ENCODE assay signal across 1 cellular context in genomic region chrX:79182616-79183015, GRCh38.
TF ChIP-seq lines count a peak whose summit lies in the region.

No MANE protein-coding gene starts in this region.

TF ChIP-seq in HepG2, 621 proteins besides CTCF, POLR2A, EP300 and RAD21:
- TF ChIP-seq ZNF800 (CRISPR knock-in tag; IDR thresholded peaks at IDR 0.05): no peak
- TF ChIP-seq REST (IDR thresholded peaks at IDR 0.05; ENCODE audit: borderline replicate concordance in 1 of 2, low read depth in 1 of 2, low read length in 2 of 2): no peak
- TF ChIP-seq ZFP36L1 (CRISPR knock-in tag; IDR thresholded peaks at IDR 0.05): no peak
- TF ChIP-seq, protein P1, sequence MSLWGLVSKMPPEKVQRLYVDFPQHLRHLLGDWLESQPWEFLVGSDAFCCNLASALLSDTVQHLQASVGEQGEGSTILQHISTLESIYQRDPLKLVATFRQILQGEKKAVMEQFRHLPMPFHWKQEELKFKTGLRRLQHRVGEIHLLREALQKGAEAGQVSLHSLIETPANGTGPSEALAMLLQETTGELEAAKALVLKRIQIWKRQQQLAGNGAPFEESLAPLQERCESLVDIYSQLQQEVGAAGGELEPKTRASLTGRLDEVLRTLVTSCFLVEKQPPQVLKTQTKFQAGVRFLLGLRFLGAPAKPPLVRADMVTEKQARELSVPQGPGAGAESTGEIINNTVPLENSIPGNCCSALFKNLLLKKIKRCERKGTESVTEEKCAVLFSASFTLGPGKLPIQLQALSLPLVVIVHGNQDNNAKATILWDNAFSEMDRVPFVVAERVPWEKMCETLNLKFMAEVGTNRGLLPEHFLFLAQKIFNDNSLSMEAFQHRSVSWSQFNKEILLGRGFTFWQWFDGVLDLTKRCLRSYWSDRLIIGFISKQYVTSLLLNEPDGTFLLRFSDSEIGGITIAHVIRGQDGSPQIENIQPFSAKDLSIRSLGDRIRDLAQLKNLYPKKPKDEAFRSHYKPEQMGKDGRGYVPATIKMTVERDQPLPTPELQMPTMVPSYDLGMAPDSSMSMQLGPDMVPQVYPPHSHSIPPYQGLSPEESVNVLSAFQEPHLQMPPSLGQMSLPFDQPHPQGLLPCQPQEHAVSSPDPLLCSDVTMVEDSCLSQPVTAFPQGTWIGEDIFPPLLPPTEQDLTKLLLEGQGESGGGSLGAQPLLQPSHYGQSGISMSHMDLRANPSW (CRISPR knock-in tag; IDR thresholded peaks at IDR 0.05; ENCODE audit: borderline replicate concordance): no peak
- no peak for TF ChIP-seq E2F1 (CRISPR knock-in tag; IDR thresholded peaks at IDR 0.05)
- no peak for TF ChIP-seq KLF9 (CRISPR knock-in tag; IDR thresholded peaks at IDR 0.05; ENCODE audit: low read depth)
- no peak for TF ChIP-seq PRMT3 (CRISPR knock-in tag; IDR thresholded peaks at IDR 0.05; ENCODE audit: borderline replicate concordance, low read depth)
- TF ChIP-seq, protein P2, sequence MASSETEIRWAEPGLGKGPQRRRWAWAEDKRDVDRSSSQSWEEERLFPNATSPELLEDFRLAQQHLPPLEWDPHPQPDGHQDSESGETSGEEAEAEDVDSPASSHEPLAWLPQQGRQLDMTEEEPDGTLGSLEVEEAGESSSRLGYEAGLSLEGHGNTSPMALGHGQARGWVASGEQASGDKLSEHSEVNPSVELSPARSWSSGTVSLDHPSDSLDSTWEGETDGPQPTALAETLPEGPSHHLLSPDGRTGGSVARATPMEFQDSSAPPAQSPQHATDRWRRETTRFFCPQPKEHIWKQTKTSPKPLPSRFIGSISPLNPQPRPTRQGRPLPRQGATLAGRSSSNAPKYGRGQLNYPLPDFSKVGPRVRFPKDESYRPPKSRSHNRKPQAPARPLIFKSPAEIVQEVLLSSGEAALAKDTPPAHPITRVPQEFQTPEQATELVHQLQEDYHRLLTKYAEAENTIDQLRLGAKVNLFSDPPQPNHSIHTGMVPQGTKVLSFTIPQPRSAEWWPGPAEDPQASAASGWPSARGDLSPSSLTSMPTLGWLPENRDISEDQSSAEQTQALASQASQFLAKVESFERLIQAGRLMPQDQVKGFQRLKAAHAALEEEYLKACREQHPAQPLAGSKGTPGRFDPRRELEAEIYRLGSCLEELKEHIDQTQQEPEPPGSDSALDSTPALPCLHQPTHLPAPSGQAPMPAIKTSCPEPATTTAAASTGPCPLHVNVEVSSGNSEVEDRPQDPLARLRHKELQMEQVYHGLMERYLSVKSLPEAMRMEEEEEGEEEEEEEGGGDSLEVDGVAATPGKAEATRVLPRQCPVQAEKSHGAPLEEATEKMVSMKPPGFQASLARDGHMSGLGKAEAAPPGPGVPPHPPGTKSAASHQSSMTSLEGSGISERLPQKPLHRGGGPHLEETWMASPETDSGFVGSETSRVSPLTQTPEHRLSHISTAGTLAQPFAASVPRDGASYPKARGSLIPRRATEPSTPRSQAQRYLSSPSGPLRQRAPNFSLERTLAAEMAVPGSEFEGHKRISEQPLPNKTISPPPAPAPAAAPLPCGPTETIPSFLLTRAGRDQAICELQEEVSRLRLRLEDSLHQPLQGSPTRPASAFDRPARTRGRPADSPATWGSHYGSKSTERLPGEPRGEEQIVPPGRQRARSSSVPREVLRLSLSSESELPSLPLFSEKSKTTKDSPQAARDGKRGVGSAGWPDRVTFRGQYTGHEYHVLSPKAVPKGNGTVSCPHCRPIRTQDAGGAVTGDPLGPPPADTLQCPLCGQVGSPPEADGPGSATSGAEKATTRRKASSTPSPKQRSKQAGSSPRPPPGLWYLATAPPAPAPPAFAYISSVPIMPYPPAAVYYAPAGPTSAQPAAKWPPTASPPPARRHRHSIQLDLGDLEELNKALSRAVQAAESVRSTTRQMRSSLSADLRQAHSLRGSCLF (CRISPR knock-in tag; IDR thresholded peaks at IDR 0.05; ENCODE audit: borderline replicate concordance): no peak
- TF ChIP-seq, protein P3, sequence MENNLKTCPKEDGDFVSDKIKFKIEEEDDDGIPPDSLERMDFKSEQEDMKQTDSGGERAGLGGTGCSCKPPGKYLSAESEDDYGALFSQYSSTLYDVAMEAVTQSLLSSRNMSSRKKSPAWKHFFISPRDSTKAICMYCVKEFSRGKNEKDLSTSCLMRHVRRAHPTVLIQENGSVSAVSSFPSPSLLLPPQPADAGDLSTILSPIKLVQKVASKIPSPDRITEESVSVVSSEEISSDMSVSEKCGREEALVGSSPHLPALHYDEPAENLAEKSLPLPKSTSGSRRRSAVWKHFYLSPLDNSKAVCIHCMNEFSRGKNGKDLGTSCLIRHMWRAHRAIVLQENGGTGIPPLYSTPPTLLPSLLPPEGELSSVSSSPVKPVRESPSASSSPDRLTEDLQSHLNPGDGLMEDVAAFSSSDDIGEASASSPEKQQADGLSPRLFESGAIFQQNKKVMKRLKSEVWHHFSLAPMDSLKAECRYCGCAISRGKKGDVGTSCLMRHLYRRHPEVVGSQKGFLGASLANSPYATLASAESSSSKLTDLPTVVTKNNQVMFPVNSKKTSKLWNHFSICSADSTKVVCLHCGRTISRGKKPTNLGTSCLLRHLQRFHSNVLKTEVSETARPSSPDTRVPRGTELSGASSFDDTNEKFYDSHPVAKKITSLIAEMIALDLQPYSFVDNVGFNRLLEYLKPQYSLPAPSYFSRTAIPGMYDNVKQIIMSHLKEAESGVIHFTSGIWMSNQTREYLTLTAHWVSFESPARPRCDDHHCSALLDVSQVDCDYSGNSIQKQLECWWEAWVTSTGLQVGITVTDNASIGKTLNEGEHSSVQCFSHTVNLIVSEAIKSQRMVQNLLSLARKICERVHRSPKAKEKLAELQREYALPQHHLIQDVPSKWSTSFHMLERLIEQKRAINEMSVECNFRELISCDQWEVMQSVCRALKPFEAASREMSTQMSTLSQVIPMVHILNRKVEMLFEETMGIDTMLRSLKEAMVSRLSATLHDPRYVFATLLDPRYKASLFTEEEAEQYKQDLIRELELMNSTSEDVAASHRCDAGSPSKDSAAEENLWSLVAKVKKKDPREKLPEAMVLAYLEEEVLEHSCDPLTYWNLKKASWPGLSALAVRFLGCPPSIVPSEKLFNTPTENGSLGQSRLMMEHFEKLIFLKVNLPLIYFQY (CRISPR knock-in tag; IDR thresholded peaks at IDR 0.05; ENCODE audit: borderline replicate concordance): no peak
- no peak for TF ChIP-seq RBFOX2 (IDR thresholded peaks at IDR 0.05; ENCODE audit: low read depth, low read length)
- no peak for TF ChIP-seq BRD4 (CRISPR knock-in tag; IDR thresholded peaks at IDR 0.05)
- no peak for TF ChIP-seq USF2 (IDR thresholded peaks at IDR 0.05; ENCODE audit: low read depth, low read length)
- TF ChIP-seq USF2 (CRISPR knock-in tag; IDR thresholded peaks at IDR 0.05; ENCODE audit: borderline replicate concordance): no peak
- TF ChIP-seq ZNF382 (CRISPR knock-in tag; IDR thresholded peaks at IDR 0.05; ENCODE audit: borderline replicate concordance): no peak
- no peak for TF ChIP-seq NR2F6 (IDR thresholded peaks at IDR 0.05)
- no peak for TF ChIP-seq NR2F6 (CRISPR knock-in tag; IDR thresholded peaks at IDR 0.05)
- no peak for TF ChIP-seq NAIF1 (CRISPR knock-in tag; IDR thresholded peaks at IDR 0.05; ENCODE audit: borderline replicate concordance)
- no peak for TF ChIP-seq MYNN (CRISPR knock-in tag; IDR thresholded peaks at IDR 0.05; ENCODE audit: low read depth)
- no peak for TF ChIP-seq TCF12 (IDR thresholded peaks at IDR 0.05)
- no peak for TF ChIP-seq TCF12 (CRISPR knock-in tag; IDR thresholded peaks at IDR 0.05)
- no peak for TF ChIP-seq MLX (CRISPR knock-in tag; IDR thresholded peaks at IDR 0.05)
- TF ChIP-seq ZNF446 (CRISPR knock-in tag; IDR thresholded peaks at IDR 0.05): no peak
- no peak for TF ChIP-seq TOPORS (CRISPR knock-in tag; IDR thresholded peaks at IDR 0.05)
TF ChIP-seq in HepG2: peak in this region for 0.
